In genomic region chr13:78609464-78610205, GRCh38 we compare ENCODE assay signal across 9 cellular contexts. TPM values are rescaled to one million over a fixed set of nuclear protein-coding genes. Genes with fewer than 3 reads are reported as not detected.
A peak's percentile ranks its signal among the peaks of the same experiment; 100 is the strongest.
DNase-seq lines count a peak whose midpoint lies in the region; ATAC-seq and TF ChIP-seq lines count a peak whose summit lies in the region.
"Had no signal": no experiment of that assay in that cellular context is flagged by ENCODE, and none has a peak within 500 bp of the region (broad histone marks: within the 10 kb centered on the region; RNA-seq: fewer than 3 reads in every experiment).

No MANE protein-coding gene starts in this region.

- H3K4me3 ChIP-seq in PC-9 = no peak overlapping the region
- peak overlapping the region; percentile 47 to 54 for H3K4me3 ChIP-seq in foreskin fibroblast (ENCODE audit: low read depth in 1 of 2, low read length in 2 of 2)
- H3K4me3 ChIP-seq in prostate gland = peak overlapping the region; percentile 30 to 31

- no peak for TF ChIP-seq POLR2A in prostate gland (IDR thresholded peaks at IDR 0.05)

- WGBS in prostate gland = 10% methylated on average over 32 of the region's 33 CpGs

- intact Hi-C loops in PC-9 (cut with micrococcal nuclease; ENCODE audit: unreplicated experiment) (no loop called here), prostate gland (cut with DNase I) (no loop called here)

- peaks cover 3% of the 10 kb centered on the region; the same call in 1 of the 2 replicates for H3F3A ChIP-seq in PC-9 (ENCODE audit: insufficient read depth, low read depth)

- CTCF ChIA-PET in PC-9 (lab: Charles Lee) = no interaction called here

- no peaks in the 10 kb centered on the region for H4K20me1 ChIP-seq in PC-9 (ENCODE audit: insufficient read depth)

- peak; percentile 34 for DNase-seq in ELR (ENCODE audit: low read depth)
- no peak for DNase-seq in PC-9
- DNase-seq in foreskin fibroblast = peak in 1 of 2 donors; percentile 50
- no peak for DNase-seq in prostate gland (ENCODE audit: low spot score)
- no peak for DNase-seq in substantia nigra (lab: John Stamatoyannopoulos, UW)
- DNase-seq: small intestine had no signal

- no peaks in the 10 kb centered on the region for H3K9me2 ChIP-seq in PC-9 (ENCODE audit: insufficient read depth)

- no peaks in the 10 kb centered on the region for H3K9me3 ChIP-seq in PC-9 (ENCODE audit: insufficient read depth, low read depth)
- no peaks in the 10 kb centered on the region for H3K9me3 ChIP-seq in prostate gland

- POLR2A ChIA-PET in PC-9 (lab: Charles Lee; ENCODE audit: unreplicated experiment) = no interaction called here

- TF ChIP-seq CTCF in PC-9 (conservative IDR thresholded peaks at IDR 0.05) = no peak
- TF ChIP-seq CTCF in foreskin fibroblast (IDR thresholded peaks at IDR 0.05; ENCODE audit: low read depth, low read length) = no peak
- TF ChIP-seq CTCF in prostate gland (IDR thresholded peaks at IDR 0.05) = no peak

- H3K27ac ChIP-seq in PC-9 = no peak overlapping the region
- no peak overlapping the region for H3K27ac ChIP-seq in prostate gland
- H3K27ac ChIP-seq in substantia nigra (ENCODE audit: low read depth, low read length, poor library complexity, severe bottlenecking) = no peak overlapping the region

- H3K4me2 ChIP-seq in PC-9 = no peak overlapping the region

- H3K79me2 ChIP-seq in PC-9 (ENCODE audit: low read depth) = no peaks in the 10 kb centered on the region

- H3K4me1 ChIP-seq in PC-9 (replicated peaks; ENCODE audit: insufficient read depth) = no peaks in the 10 kb centered on the region
- peaks cover 4% of the 10 kb centered on the region for H3K4me1 ChIP-seq in prostate gland (replicated peaks)

- H3K36me3 ChIP-seq in PC-9 (ENCODE audit: low read depth) = no peaks in the 10 kb centered on the region
- no peaks in the 10 kb centered on the region for H3K36me3 ChIP-seq in prostate gland

- BruUV-seq in PC-9 (replicated peaks; lab: Mats Ljungman, UMichigan) = TSS peak; percentile 15

- no peak for ATAC-seq in HG03342 (IDR thresholded peaks at IDR 0.05; ENCODE audit: unreplicated experiment)
- no peak for ATAC-seq in GM19397 (IDR thresholded peaks at IDR 0.05; ENCODE audit: unreplicated experiment)
- ATAC-seq in HG03108 (IDR thresholded peaks at IDR 0.05; ENCODE audit: unreplicated experiment) = no peak

- H2AFZ ChIP-seq in PC-9 = no peak overlapping the region

- no peaks in the 10 kb centered on the region for H3K27me3 ChIP-seq in PC-9 (ENCODE audit: insufficient read depth, low read depth)
- peaks cover 35% of the 10 kb centered on the region for H3K27me3 ChIP-seq in prostate gland (replicated peaks; ENCODE audit: insufficient read depth)

RNA-seq across cellular contexts. Expression of gene POU4F1, which starts 6.3 kb away (rescaled TPM):
- not detected in 2 replicates for total RNA-seq in PC-9 (2021)
- total RNA-seq in prostate gland = under 1 TPM in 1 of 2 donors, not detected in 1; 0.68 TPM

RNA-seq across cellular contexts. Expression of gene OBI1, which starts 49.3 kb away (rescaled TPM):
- total RNA-seq in PC-9 (2021) (9.4 and 11.9 TPM in 2 replicates), prostate gland (10 to 100 TPM in 1 of 2 donors, 1 to 10 TPM in 1; 7.9 to 20.4 TPM)
